Comparison of ENCODE assay signal across 25 cellular contexts in the genomic region with DNA sequence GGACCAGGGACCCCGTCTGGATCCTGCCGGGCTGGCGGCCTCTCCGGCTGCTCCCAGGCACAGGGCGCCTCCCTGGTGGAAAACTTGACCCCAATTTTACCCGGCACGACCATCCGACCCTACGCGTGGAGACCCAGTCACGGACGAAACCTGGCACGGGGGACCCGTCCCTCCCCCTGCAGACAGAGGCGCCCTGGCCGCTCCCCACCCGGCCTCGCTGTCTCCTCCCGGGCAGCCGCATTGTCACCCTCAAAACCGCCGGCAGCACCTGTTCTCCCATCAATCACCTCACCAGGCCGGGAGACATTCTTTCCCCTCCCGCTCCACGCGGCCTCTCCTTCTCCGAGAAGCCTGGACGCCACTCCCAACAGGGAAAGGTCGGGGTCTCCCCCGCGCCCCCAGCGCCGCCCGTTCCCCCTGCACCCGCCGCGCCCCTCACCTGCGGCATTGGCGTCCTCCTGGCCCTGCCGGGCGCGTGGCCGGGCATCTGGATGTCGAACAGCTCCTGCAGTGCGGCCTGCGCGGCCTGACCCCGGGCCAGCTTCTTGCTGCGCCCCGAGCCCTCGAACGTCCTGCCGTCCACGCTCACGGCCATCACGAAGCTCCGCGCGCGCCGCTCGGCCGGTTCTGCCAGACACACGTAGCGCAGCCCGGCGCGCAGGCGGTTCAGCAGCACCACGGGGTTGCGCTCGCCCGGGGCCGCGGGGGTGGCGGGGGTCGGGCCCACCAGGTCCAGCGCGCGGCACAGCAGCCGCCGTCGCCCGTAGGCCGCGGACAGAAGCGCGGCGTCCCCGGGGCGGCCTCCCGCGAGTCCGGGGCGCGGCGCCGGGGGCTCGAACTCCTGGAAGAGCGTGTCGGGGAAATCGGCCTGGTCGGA.
"Had no signal": no experiment of that assay in that cellular context is flagged by ENCODE, and none has a peak within 500 bp of the region (broad histone marks: within the 10 kb centered on the region; RNA-seq: fewer than 3 reads in every experiment).

No MANE protein-coding gene starts in this region.

- H3K36me3 ChIP-seq: esophagus muscularis mucosa, gastroesophageal sphincter, heart left ventricle, prostate gland, right atrium auricular region, SJSA1, spleen, tibial nerve had no signal

- H3K9me3 ChIP-seq: esophagus muscularis mucosa, gastroesophageal sphincter, heart left ventricle, prostate gland, right atrium auricular region, SJSA1, spleen had no signal

- H3K27me3 ChIP-seq: right atrium auricular region, SJSA1, tibial nerve had no signal

- DNase-seq: activated CD4-positive, alpha-beta T cell treated with anti-CD3 and anti-CD28 coated beads, Interleukin-2, amount 50 U/mL, for 48 hours; aorta; effector memory CD4-positive, alpha-beta T cell; heart left ventricle; left colon; naive thymus-derived CD4-positive, alpha-beta T cell; spleen; stimulated activated CD4-positive, alpha-beta T cell treated with anti-CD3 and anti-CD28 coated beads, Interleukin-4, amount 100 ng/mL, for 24 hours; T1000 had no signal

- H3K36me3 Mint-ChIP-seq: activated naive CD4-positive, alpha-beta T cell treated with anti-CD3 and anti-CD28 coated beads, Interleukin-2, amount 50 U/mL, for 72 hours; brain; naive thymus-derived CD4-positive, alpha-beta T cell; WTC11 had no signal

- H3K4me3 Mint-ChIP-seq: activated T-helper 17 cell treated with anti-CD3 and anti-CD28 coated beads, Interleukin-2, amount 50 U/mL, for 72 hours; brain; dendritic cell treated with granulocyte-macrophage colony-stimulating factor and Interleukin-4, amounts not matched to agents 40 ng/mL and 50 ng/mL, for 4 days; naive thymus-derived CD4-positive, alpha-beta T cell; neural crest cell; stimulated activated naive CD8-positive, alpha-beta T cell treated with anti-CD3 and anti-CD28 coated beads, Interleukin-15, Interleukin-2, amounts not matched to agents 100 ng/mL and 50 ng/mL, for 24 hours; WTC11 had no signal

- H3K4me1 ChIP-seq: heart left ventricle, prostate gland, right atrium auricular region had no signal

- FAIRE-seq: endothelial cell of umbilical vein, keratinocyte had no signal

- H3K27ac ChIP-seq: esophagus muscularis mucosa, gastroesophageal sphincter, heart left ventricle, prostate gland, right atrium auricular region, SJSA1, spleen, tibial nerve had no signal

- H3K9me3 Mint-ChIP-seq: activated naive CD4-positive, alpha-beta T cell treated with anti-CD3 and anti-CD28 coated beads, Interleukin-2, amount 50 U/mL, for 72 hours; activated T-helper 17 cell treated with anti-CD3 and anti-CD28 coated beads, Interleukin-2, amount 50 U/mL, for 72 hours; brain; dendritic cell treated with granulocyte-macrophage colony-stimulating factor and Interleukin-4, amounts not matched to agents 40 ng/mL and 50 ng/mL, for 4 days; neural crest cell; stimulated activated naive CD8-positive, alpha-beta T cell treated with anti-CD3 and anti-CD28 coated beads, Interleukin-15, Interleukin-2, amounts not matched to agents 100 ng/mL and 50 ng/mL, for 24 hours; WTC11 had no signal

- H3K27ac Mint-ChIP-seq: activated naive CD4-positive, alpha-beta T cell treated with anti-CD3 and anti-CD28 coated beads, Interleukin-2, amount 50 U/mL, for 72 hours; activated T-helper 17 cell treated with anti-CD3 and anti-CD28 coated beads, Interleukin-2, amount 50 U/mL, for 72 hours; dendritic cell treated with granulocyte-macrophage colony-stimulating factor and Interleukin-4, amounts not matched to agents 40 ng/mL and 50 ng/mL, for 4 days; naive thymus-derived CD4-positive, alpha-beta T cell; stimulated activated naive CD8-positive, alpha-beta T cell treated with anti-CD3 and anti-CD28 coated beads, Interleukin-15, Interleukin-2, amounts not matched to agents 100 ng/mL and 50 ng/mL, for 24 hours; WTC11 had no signal

- H3K4me3 ChIP-seq: esophagus muscularis mucosa, gastroesophageal sphincter, heart left ventricle, lung, prostate gland, right atrium auricular region, SJSA1, spleen, tibial nerve had no signal
